ENCODE assay signal across 1 cellular context in genomic region chr2:124323321-124323720, GRCh38.
TF ChIP-seq lines count a peak whose summit lies in the region.

No MANE protein-coding gene starts in this region.

TF ChIP-seq in H1, 55 proteins besides CTCF, POLR2A, EP300 and RAD21 (continued from another document):
- TF ChIP-seq CHD7 (IDR thresholded peaks at IDR 0.05; ENCODE audit: insufficient replicate concordance, low read length) (no peak), RNF2 (IDR thresholded peaks at IDR 0.05; ENCODE audit: borderline replicate concordance, low read depth, low read length, missing control alignments, poor library complexity, severe bottlenecking) (no peak), KDM5A (IDR thresholded peaks at IDR 0.05; ENCODE audit: low read length) (no peak), NANOG (IDR thresholded peaks at IDR 0.05; ENCODE audit: insufficient read depth, low read depth, low read length, poor library complexity, severe bottlenecking) (no peak), CHD1 (IDR thresholded peaks at IDR 0.05; ENCODE audit: low read depth, low read length) (no peak), RBBP5 (IDR thresholded peaks at IDR 0.05; ENCODE audit: borderline replicate concordance, low read depth, low read length) (no peak), CBX5 (IDR thresholded peaks at IDR 0.05; ENCODE audit: low read depth, low read length) (no peak), SUZ12 (IDR thresholded peaks at IDR 0.05; ENCODE audit: low read length) (no peak), HDAC2 (IDR thresholded peaks at IDR 0.05; ENCODE audit: borderline replicate concordance in 1 of 2, low read depth in 2 of 2, low read length in 2 of 2) (no peak)
